Comparison of ENCODE assay signal across 19 cellular contexts in genomic region chr6:98124176-98124575, GRCh38.
"Had no signal": no experiment of that assay in that cellular context is flagged by ENCODE, and none has a peak within 500 bp of the region (broad histone marks: within the 10 kb centered on the region; RNA-seq: fewer than 3 reads in every experiment).

No MANE protein-coding gene starts in this region.

- H3K27ac Mint-ChIP-seq: activated CD4-positive, alpha-beta memory T cell treated with anti-CD3 and anti-CD28 coated beads for 36 hours; immature natural killer cell; natural killer cell treated with Interleukin-12 subunit alpha and Interleukin-12 subunit beta and Interleukin-15 and Interleukin-18, amount 100 ng/mL, for 72 hours; T-cell had no signal

- H3K36me3 ChIP-seq: esophagus squamous epithelium, left lung, sigmoid colon, suprapubic skin, upper lobe of left lung had no signal

- H3K9me3 ChIP-seq: body of pancreas, esophagus squamous epithelium, left lung, psoas muscle, sigmoid colon, suprapubic skin, upper lobe of left lung had no signal

- H3K4me1 Mint-ChIP-seq: immature natural killer cell, T-cell had no signal

- ATAC-seq: body of pancreas; left lung; natural killer cell treated with Interleukin-12 subunit alpha and Interleukin-12 subunit beta and Interleukin-15 and Interleukin-18, amount 100 ng/mL, for 72 hours; psoas muscle; T-cell had no signal

- H3K4me3 Mint-ChIP-seq: activated CD4-positive, alpha-beta memory T cell treated with anti-CD3 and anti-CD28 coated beads for 36 hours; immature natural killer cell; natural killer cell treated with Interleukin-12 subunit alpha and Interleukin-12 subunit beta and Interleukin-15 and Interleukin-18, amount 100 ng/mL, for 72 hours; T-cell had no signal

- DNase-seq: activated CD4-positive, alpha-beta memory T cell treated with anti-CD3 and anti-CD28 coated beads for 36 hours; activated CD8-positive, alpha-beta memory T cell treated with anti-CD3 and anti-CD28 coated beads, Interleukin-2, amount 50 U/mL, for 4 hours; activated naive CD4-positive, alpha-beta T cell; body of pancreas; dorsolateral prefrontal cortex; esophagus squamous epithelium; foreskin fibroblast; immature natural killer cell; left lung; mesenchymal stem cell; psoas muscle; sigmoid colon; stimulated activated CD4-positive, alpha-beta T cell treated with anti-CD3 and anti-CD28 coated beads, Interleukin-12 subunit alpha, Interleukin-12 subunit beta, amount 100 ng/mL, for 4 hours; stimulated activated naive CD4-positive, alpha-beta T cell treated with Interleukin-2 at 50 U/mL for 16 hours; T-cell; upper lobe of left lung had no signal

- H3K36me3 Mint-ChIP-seq: activated CD4-positive, alpha-beta memory T cell treated with anti-CD3 and anti-CD28 coated beads for 36 hours; immature natural killer cell; natural killer cell treated with Interleukin-12 subunit alpha and Interleukin-12 subunit beta and Interleukin-15 and Interleukin-18, amount 100 ng/mL, for 72 hours; T-cell had no signal

- H3K9me3 Mint-ChIP-seq: activated CD4-positive, alpha-beta memory T cell treated with anti-CD3 and anti-CD28 coated beads for 36 hours; natural killer cell treated with Interleukin-12 subunit alpha and Interleukin-12 subunit beta and Interleukin-15 and Interleukin-18, amount 100 ng/mL, for 72 hours had no signal

- H3K27me3 Mint-ChIP-seq: activated CD4-positive, alpha-beta memory T cell treated with anti-CD3 and anti-CD28 coated beads for 36 hours; natural killer cell treated with Interleukin-12 subunit alpha and Interleukin-12 subunit beta and Interleukin-15 and Interleukin-18, amount 100 ng/mL, for 72 hours; T-cell had no signal

- H3K27ac ChIP-seq: body of pancreas, dorsolateral prefrontal cortex, esophagus squamous epithelium, left lung, psoas muscle, sigmoid colon, suprapubic skin, upper lobe of left lung, VCaP had no signal

- H3K4me3 ChIP-seq: body of pancreas, dorsolateral prefrontal cortex, esophagus squamous epithelium, left lung, psoas muscle, sigmoid colon, suprapubic skin, upper lobe of left lung had no signal

- H3K27me3 ChIP-seq: body of pancreas, dorsolateral prefrontal cortex, esophagus squamous epithelium, left lung, sigmoid colon, suprapubic skin, upper lobe of left lung had no signal

- H3K4me1 ChIP-seq: body of pancreas, esophagus squamous epithelium, left lung, psoas muscle, sigmoid colon, suprapubic skin, upper lobe of left lung had no signal
